Comparison of ENCODE assay signal across 8 cellular contexts in genomic region chr10:113108180-113108835, GRCh38.
DNase-seq lines count a peak whose midpoint lies in the region; TF ChIP-seq lines count a peak whose summit lies in the region.

No MANE protein-coding gene starts in this region.

- no peak overlapping the region for H3K27ac ChIP-seq in ovary

- no peak for TF ChIP-seq POLR2A in ovary (IDR thresholded peaks at IDR 0.05)

- no peaks in the 10 kb centered on the region for H3K36me3 ChIP-seq in ovary

- peak; percentile 91 for DNase-seq in ELF-1 (ENCODE audit: low read depth, low spot score)
- peak; percentile 55 for DNase-seq in NCI-H146 treated with DMSO at 0.1 percent for 48 hours (lab: John Stamatoyannopoulos, UW; ENCODE audit: unreplicated experiment)
- DNase-seq in astrocyte of the spinal cord (ENCODE audit: low read depth, low spot score), result no peak
- no peak for DNase-seq in mesothelial cell of epicardium (ENCODE audit: low spot score in 2 of 2, unreplicated experiment in 2 of 2)
- DNase-seq in NCI-H2029 (lab: John Stamatoyannopoulos, UW), result no peak
- DNase-seq in ovary, result no peak
- DNase-seq in DMS153 (lab: John Stamatoyannopoulos, UW), result no peak
- DNase-seq in AG08395 (ENCODE audit: low spot score), result no peak

- 76 to 78% (median 78%) methylated on average over 15 of the region's 15 CpGs for WGBS in ovary, 3 donors

- H3K4me3 ChIP-seq in astrocyte of the spinal cord (ENCODE audit: low read depth, low read length) (no peak overlapping the region), ovary (no peak overlapping the region)

- intact Hi-C loops in ovary (cut with DNase I), result loop anchor here in 2 of 4 donors (10.0 kb wide), 1 partner anchor 154 kb away; the partner anchor contains the start of gene TCF7L2 (in 2 of the 2)

- peaks cover 36% of the 10 kb centered on the region for H3K4me1 Mint-ChIP-seq in mesothelial cell of epicardium

- in situ Hi-C loops in astrocyte of the spinal cord (cut with HindIII; ENCODE audit: low sequenced_read_pairs), result no loop called here

- no peaks in the 10 kb centered on the region for H3K27me3 Mint-ChIP-seq in mesothelial cell of epicardium (ENCODE audit: low read depth)

- peaks cover 5% of the 10 kb centered on the region for H3K36me3 Mint-ChIP-seq in mesothelial cell of epicardium

- no peak overlapping the region for H3K27ac Mint-ChIP-seq in mesothelial cell of epicardium

- no peak overlapping the region for H3K4me3 Mint-ChIP-seq in mesothelial cell of epicardium

- no peaks in the 10 kb centered on the region for H3K9me3 Mint-ChIP-seq in mesothelial cell of epicardium

- no peak for TF ChIP-seq EP300 in ovary (IDR thresholded peaks at IDR 0.05)

- peaks cover 19% of the 10 kb centered on the region for H3K4me1 ChIP-seq in ovary (ENCODE audit: insufficient read depth)

- no peaks in the 10 kb centered on the region for H3K9me3 ChIP-seq in ovary

- TF ChIP-seq CTCF in astrocyte of the spinal cord (IDR thresholded peaks at IDR 0.05; ENCODE audit: low read depth, low read length) (peak; percentile 61), mesothelial cell of epicardium (IDR thresholded peaks at IDR 0.05; ENCODE audit: unreplicated experiment) (peak; percentile 42), ovary (IDR thresholded peaks at IDR 0.05) (no peak)

- no peaks in the 10 kb centered on the region for H3K27me3 ChIP-seq in ovary

Comparison
In these comparisons a context has a peak if more than half of its experiments do, and no peak if none do; other contexts are left out.
1. DNase-seq: peak in ELF-1 (single experiment) and NCI-H146 treated with DMSO at 0.1 percent for 48 hours (single experiment); none in astrocyte of the spinal cord (single experiment), mesothelial cell of epicardium (0 of 2), NCI-H2029 (single experiment), ovary (0 of 5), DMS153 (single experiment) and AG08395 (single experiment).
2. CTCF ChIP-seq: peak in astrocyte of the spinal cord (single experiment) and mesothelial cell of epicardium (single experiment); none in ovary (0 of 3).